ENCODE assay signal across 1 cellular context in the genomic region with DNA sequence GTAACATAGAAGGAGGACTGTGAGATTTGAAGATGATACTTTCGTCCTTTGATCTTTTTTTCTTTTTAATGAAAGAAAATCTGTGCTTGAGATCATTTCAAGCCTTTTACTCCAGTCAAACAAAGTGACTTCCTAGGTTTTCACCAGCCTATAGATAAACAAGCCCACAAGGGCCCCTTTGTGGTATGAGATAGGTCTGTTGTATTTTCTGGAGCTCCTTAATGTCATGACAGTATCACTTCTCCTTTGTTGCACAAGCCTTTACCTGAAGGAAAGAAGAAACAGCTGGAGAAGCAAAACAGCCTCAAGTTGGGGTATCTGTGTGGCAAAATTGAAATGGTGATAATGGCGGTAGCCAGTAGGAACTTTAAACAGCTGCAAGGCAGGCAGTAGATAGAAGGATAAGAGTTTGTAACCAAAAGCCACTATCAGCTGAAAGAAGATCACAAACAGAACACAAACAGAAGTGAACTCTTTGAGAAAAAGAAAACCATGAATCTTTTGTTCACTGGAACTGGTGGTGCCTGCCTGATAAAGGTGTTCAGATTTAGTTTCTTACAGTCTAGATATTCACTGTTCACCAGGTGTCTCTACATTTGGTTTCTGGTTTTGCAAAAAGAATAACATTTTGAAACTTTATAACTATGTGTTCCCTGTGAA.
TF ChIP-seq lines count a peak whose summit lies in the region.

No MANE protein-coding gene starts in this region.

TF ChIP-seq in GM23338, 12 proteins besides CTCF, POLR2A, EP300 and RAD21 (continued from another document):
- no peak for TF ChIP-seq EZH2 (IDR thresholded peaks at IDR 0.05; ENCODE audit: low read depth, unreplicated experiment)
- TF ChIP-seq JUNB (IDR thresholded peaks at IDR 0.05; ENCODE audit: unreplicated experiment) = no peak
- TF ChIP-seq CREB1 (CRISPR knock-in tag; IDR thresholded peaks at IDR 0.05; ENCODE audit: low read depth) = no peak
- TF ChIP-seq, protein P1, sequence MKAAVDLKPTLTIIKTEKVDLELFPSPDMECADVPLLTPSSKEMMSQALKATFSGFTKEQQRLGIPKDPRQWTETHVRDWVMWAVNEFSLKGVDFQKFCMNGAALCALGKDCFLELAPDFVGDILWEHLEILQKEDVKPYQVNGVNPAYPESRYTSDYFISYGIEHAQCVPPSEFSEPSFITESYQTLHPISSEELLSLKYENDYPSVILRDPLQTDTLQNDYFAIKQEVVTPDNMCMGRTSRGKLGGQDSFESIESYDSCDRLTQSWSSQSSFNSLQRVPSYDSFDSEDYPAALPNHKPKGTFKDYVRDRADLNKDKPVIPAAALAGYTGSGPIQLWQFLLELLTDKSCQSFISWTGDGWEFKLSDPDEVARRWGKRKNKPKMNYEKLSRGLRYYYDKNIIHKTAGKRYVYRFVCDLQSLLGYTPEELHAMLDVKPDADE (IDR thresholded peaks at IDR 0.05) = no peak
- no peak for TF ChIP-seq POLR2AphosphoS5 (IDR thresholded peaks at IDR 0.05; ENCODE audit: low read depth)
- no peak for TF ChIP-seq ZNF114 (CRISPR knock-in tag; IDR thresholded peaks at IDR 0.05)
- TF ChIP-seq, protein P2, sequence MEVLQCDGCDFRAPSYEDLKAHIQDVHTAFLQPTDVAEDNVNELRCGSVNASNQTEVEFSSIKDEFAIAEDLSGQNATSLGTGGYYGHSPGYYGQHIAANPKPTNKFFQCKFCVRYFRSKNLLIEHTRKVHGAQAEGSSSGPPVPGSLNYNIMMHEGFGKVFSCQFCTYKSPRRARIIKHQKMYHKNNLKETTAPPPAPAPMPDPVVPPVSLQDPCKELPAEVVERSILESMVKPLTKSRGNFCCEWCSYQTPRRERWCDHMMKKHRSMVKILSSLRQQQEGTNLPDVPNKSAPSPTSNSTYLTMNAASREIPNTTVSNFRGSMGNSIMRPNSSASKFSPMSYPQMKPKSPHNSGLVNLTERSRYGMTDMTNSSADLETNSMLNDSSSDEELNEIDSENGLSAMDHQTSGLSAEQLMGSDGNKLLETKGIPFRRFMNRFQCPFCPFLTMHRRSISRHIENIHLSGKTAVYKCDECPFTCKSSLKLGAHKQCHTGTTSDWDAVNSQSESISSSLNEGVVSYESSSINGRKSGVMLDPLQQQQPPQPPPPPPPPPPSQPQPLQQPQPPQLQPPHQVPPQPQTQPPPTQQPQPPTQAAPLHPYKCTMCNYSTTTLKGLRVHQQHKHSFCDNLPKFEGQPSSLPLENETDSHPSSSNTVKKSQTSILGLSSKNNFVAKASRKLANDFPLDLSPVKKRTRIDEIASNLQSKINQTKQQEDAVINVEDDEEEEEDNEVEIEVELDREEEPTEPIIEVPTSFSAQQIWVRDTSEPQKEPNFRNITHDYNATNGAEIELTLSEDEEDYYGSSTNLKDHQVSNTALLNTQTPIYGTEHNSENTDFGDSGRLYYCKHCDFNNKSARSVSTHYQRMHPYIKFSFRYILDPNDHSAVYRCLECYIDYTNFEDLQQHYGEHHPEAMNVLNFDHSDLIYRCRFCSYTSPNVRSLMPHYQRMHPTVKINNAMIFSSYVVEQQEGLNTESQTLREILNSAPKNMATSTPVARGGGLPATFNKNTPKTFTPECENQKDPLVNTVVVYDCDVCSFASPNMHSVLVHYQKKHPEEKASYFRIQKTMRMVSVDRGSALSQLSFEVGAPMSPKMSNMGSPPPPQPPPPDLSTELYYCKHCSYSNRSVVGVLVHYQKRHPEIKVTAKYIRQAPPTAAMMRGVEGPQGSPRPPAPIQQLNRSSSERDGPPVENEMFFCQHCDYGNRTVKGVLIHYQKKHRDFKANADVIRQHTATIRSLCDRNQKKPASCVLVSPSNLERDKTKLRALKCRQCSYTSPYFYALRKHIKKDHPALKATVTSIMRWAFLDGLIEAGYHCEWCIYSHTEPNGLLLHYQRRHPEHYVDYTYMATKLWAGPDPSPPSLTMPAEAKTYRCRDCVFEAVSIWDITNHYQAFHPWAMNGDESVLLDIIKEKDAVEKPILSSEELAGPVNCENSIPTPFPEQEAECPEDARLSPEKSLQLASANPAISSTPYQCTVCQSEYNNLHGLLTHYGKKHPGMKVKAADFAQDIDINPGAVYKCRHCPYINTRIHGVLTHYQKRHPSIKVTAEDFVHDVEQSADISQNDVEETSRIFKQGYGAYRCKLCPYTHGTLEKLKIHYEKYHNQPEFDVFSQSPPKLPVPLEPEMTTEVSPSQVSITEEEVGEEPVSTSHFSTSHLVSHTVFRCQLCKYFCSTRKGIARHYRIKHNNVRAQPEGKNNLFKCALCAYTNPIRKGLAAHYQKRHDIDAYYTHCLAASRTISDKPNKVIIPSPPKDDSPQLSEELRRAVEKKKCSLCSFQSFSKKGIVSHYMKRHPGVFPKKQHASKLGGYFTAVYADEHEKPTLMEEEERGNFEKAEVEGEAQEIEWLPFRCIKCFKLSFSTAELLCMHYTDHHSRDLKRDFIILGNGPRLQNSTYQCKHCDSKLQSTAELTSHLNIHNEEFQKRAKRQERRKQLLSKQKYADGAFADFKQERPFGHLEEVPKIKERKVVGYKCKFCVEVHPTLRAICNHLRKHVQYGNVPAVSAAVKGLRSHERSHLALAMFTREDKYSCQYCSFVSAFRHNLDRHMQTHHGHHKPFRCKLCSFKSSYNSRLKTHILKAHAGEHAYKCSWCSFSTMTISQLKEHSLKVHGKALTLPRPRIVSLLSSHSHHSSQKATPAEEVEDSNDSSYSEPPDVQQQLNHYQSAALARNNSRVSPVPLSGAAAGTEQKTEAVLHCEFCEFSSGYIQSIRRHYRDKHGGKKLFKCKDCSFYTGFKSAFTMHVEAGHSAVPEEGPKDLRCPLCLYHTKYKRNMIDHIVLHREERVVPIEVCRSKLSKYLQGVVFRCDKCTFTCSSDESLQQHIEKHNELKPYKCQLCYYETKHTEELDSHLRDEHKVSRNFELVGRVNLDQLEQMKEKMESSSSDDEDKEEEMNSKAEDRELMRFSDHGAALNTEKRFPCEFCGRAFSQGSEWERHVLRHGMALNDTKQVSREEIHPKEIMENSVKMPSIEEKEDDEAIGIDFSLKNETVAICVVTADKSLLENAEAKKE (CRISPR knock-in tag; IDR thresholded peaks at IDR 0.05) = no peak
- TF ChIP-seq EZH2phosphoT487 (IDR thresholded peaks at IDR 0.05; ENCODE audit: unreplicated experiment) = no peak
- no peak for TF ChIP-seq STAT1 (IDR thresholded peaks at IDR 0.05; ENCODE audit: unreplicated experiment)
